ENCODE assay signal across 8 cellular contexts in the genomic region with DNA sequence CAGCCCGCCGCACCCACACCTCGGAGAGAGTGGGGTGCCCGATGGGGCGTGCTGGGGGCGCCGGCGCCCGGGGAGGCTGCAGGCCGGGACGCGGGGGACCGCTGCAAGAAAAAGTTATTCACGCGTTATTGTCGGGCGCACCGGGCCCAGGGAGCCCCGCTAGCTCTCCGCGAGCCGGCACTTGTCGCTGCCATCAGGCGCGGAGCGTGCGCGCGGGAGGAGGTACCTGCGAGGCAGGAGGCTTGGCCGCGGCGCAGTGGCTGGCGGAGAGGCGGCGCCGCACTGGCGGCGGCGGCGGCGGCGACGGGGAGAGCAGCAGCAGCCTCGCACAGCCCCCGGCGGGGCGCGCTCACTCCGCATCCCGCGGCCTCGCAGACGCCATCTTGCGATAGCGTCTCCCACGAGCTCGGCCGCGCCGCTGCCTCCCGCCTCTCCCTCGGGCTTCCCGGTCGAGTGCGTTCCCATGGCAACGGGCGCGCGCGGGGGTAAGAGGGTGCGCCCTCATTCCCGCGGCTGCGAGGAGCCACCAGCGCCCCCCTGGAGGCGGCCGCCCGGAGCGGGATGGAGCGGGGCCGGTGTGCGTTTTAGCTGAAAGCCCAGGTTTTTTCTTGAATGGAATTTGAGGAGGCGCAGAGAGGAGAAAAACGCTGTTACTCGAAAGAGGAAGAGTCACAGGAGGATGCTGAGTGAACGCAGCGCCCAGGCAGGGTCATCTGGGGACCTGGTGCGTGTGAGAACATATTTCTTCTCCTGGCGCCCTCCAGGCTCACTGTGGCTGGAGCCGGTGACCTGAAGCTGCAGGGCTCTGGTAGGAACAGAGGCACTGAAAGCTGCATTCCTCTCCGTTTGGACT. TPM values are rescaled to one million over a fixed set of nuclear protein-coding genes. Genes with fewer than 3 reads are reported as not detected.
A peak's percentile ranks its signal among the peaks of the same experiment; 100 is the strongest.
DNase-seq lines count a peak whose midpoint lies in the region; ATAC-seq, FAIRE-seq and TF ChIP-seq lines count a peak whose summit lies in the region.

A gene with protein sequence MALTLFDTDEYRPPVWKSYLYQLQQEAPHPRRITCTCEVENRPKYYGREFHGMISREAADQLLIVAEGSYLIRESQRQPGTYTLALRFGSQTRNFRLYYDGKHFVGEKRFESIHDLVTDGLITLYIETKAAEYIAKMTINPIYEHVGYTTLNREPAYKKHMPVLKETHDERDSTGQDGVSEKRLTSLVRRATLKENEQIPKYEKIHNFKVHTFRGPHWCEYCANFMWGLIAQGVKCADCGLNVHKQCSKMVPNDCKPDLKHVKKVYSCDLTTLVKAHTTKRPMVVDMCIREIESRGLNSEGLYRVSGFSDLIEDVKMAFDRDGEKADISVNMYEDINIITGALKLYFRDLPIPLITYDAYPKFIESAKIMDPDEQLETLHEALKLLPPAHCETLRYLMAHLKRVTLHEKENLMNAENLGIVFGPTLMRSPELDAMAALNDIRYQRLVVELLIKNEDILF (minus strand): TSS at position 402 of the 853 bp plus-strand sequence. CDS start 469 bp downstream, outside the sequence.

- TF ChIP-seq CTCF in CD14-positive monocyte (IDR thresholded peaks at IDR 0.05) (no peak), gastroesophageal sphincter (IDR thresholded peaks at IDR 0.05) (peak in 1 of 4 experiments; percentile 37), neutrophil (IDR thresholded peaks at IDR 0.05) (no peak)

- H3K27ac ChIP-seq in gastroesophageal sphincter (peak within 1 kb of the TSS; percentile 79 to 95 (median 92)), neutrophil (no peak within 1 kb of the TSS), substantia nigra (ENCODE audit: low read depth, low read length, poor library complexity, severe bottlenecking) (peak within 1 kb of the TSS; percentile 71)

- H3K4me3 Mint-ChIP-seq in CD14-positive monocyte: peak within 1 kb of the TSS; percentile 73 to 84

- H3K27me3 ChIP-seq in gastroesophageal sphincter (no peaks in the 10 kb centered on the region), neutrophil (peaks cover 100% of the 10 kb centered on the region)

- no peak for DNase-seq in CD14-positive monocyte (ENCODE audit: low spot score)
- DNase-seq in HT1080 (ENCODE audit: low read depth): peak; percentile 71
- peak; percentile 60 for DNase-seq in RCC 7860 (ENCODE audit: low spot score)
- peak; percentile 52 for DNase-seq in activated gamma-delta T cell treated with Interleukin-2 at 50 U/mL for 16 hours
- peak in 47 of 49 donors; percentile 41 to 86 (median 73) for DNase-seq in substantia nigra (lab: John Stamatoyannopoulos, UW)

- H3K27ac Mint-ChIP-seq in CD14-positive monocyte: no peak within 1 kb of the TSS

- H3K4me1 Mint-ChIP-seq in CD14-positive monocyte: peaks cover 4% of the 10 kb centered on the region

- peak; percentile 61 for ATAC-seq in GM19438 (IDR thresholded peaks at IDR 0.05; ENCODE audit: low read depth, unreplicated experiment)
- ATAC-seq in gastroesophageal sphincter: peak; percentile 82

- peak; percentile 62 to 66 for TF ChIP-seq POLR2A in gastroesophageal sphincter (IDR thresholded peaks at IDR 0.05)

- no peak for FAIRE-seq in RCC 7860 (lab: Jason Lieb, UNC)

- H3K4me3 ChIP-seq in gastroesophageal sphincter: peak within 1 kb of the TSS; percentile 92 to 93
- peak within 1 kb of the TSS; percentile 22 to 56 for H3K4me3 ChIP-seq in neutrophil (ENCODE audit: low read depth in 1 of 2, low read length in 1 of 2)

- peaks cover 70 to 85% (median 76%) of the 10 kb centered on the region in 3 donors for H3K27me3 Mint-ChIP-seq in CD14-positive monocyte (ENCODE audit: low read depth in 3 of 3)

- peaks cover 0 to 8% (median 2%) of the 10 kb centered on the region in 7 donors for H3K9me3 Mint-ChIP-seq in CD14-positive monocyte

- H3K36me3 Mint-ChIP-seq in CD14-positive monocyte: peaks cover 4% of the 10 kb centered on the region in 2 donors

- H3K9me3 ChIP-seq in gastroesophageal sphincter: no peaks in the 10 kb centered on the region
- H3K9me3 ChIP-seq in neutrophil: no peaks in the 10 kb centered on the region

- H3K4me1 ChIP-seq in gastroesophageal sphincter (peaks cover 0 to 69% (median 14%) of the 10 kb centered on the region in 3 donors), neutrophil (ENCODE audit: control insufficient read depth in 1 of 2, insufficient read depth in 1 of 2, low read depth in 1 of 2, low read length in 1 of 2) (peaks cover 6 to 10% of the 10 kb centered on the region in 2 experiments)

- H3K36me3 ChIP-seq in gastroesophageal sphincter (no peaks in the 10 kb centered on the region), neutrophil (no peaks in the 10 kb centered on the region)

- 0% methylated on average over 6 of the region's 92 CpGs for WGBS in gastroesophageal sphincter (ENCODE audit: low coverage in 1 of 2), 2 donors

- no peak for TF ChIP-seq EP300 in gastroesophageal sphincter (IDR thresholded peaks at IDR 0.05)

- intact Hi-C loops in CD14-positive monocyte (cut with micrococcal nuclease): no loop called here

RNA-seq across cellular contexts. Expression of the gene that starts here (rescaled TPM):
- not detected for polyA plus RNA-seq in CD14-positive monocyte
- 9.6 and 10.2 TPM in 2 replicates for total RNA-seq in HT1080 (2014; rRNA removed; shearing (Covaris generic))
- polyA plus RNA-seq in HT1080 (2015; cell fraction: cytosol; rRNA removed): 8.8 and 9.9 TPM in 2 replicates
- polyA plus RNA-seq in HT1080 (2015; cell fraction: nucleus; rRNA removed): 4.8 and 5.7 TPM in 2 replicates
- 10 to 100 TPM; 13.3 to 35.8 (median 31.1) TPM for total RNA-seq in gastroesophageal sphincter
